ENCODE assay signal across 31 cellular contexts in the genomic region with DNA sequence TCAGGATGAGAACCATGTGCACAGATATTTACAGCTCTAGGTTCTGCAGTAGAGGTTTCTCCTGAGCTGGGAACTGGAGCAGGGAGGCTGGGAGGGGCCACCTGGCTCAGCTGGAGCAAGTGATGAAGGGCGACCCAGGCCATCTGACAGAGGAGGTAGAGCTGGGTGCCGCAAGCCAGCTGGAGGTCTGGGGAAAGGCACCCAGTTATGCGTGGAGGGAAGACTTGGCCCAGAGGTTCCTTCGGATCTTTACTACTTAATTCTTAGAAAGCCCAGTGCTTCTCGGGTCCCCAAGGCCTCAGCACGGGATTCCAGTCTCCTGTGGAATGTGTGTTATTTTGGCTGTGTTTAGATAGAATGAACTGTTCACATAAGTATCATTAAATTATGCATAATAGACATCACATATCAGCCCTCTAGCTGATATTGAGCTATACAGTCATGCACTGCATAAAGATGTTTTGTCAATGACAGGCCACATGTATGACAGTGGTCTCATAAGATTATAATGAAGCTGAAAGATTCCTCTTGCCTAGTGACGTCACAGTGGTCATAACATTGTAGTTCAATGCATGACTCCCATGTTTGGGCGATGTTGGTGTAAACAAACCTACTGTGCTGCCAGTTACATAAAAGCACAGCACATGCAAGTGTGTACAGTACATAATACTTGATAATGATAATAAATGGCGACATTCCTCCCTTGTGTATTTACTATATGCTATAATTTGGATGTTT.
"Had no signal": no experiment of that assay in that cellular context is flagged by ENCODE, and none has a peak within 500 bp of the region (broad histone marks: within the 10 kb centered on the region; RNA-seq: fewer than 3 reads in every experiment).

No MANE protein-coding gene starts in this region.

- H3K9me3 Mint-ChIP-seq: activated CD8-positive, alpha-beta T cell treated with anti-CD3 and anti-CD28 coated beads for 36 hours; activated naive CD4-positive, alpha-beta T cell treated with anti-CD3 and anti-CD28 coated beads, Interleukin-2, amount 10 ng/mL, durations not matched to agents 7 days and 5 days; effector memory CD8-positive, alpha-beta T cell; natural killer cell treated with Interleukin-12 subunit alpha and Interleukin-12 subunit beta and Interleukin-15 and Interleukin-18, amount 100 ng/mL, for 72 hours; stimulated activated naive CD8-positive, alpha-beta T cell treated with anti-CD3 and anti-CD28 coated beads, Interleukin-15, Interleukin-2, amounts not matched to agents 100 ng/mL and 50 ng/mL, for 24 hours had no signal

- H3K27me3 ChIP-seq: brain microvascular endothelial cell, heart left ventricle, ovary, uterus had no signal

- H3K27ac Mint-ChIP-seq: activated CD8-positive, alpha-beta memory T cell treated with anti-CD3 and anti-CD28 coated beads, Interleukin-2, amount 10 ng/mL, durations not matched to agents 7 days and 5 days; activated CD8-positive, alpha-beta T cell treated with anti-CD3 and anti-CD28 coated beads for 36 hours; activated naive CD4-positive, alpha-beta T cell treated with anti-CD3 and anti-CD28 coated beads, Interleukin-2, amount 10 ng/mL, durations not matched to agents 7 days and 5 days; effector memory CD8-positive, alpha-beta T cell; natural killer cell treated with Interleukin-12 subunit alpha and Interleukin-12 subunit beta and Interleukin-15 and Interleukin-18, amount 100 ng/mL, for 72 hours; progenitor cell of endocrine pancreas; stimulated activated naive CD8-positive, alpha-beta T cell treated with anti-CD3 and anti-CD28 coated beads, Interleukin-15, Interleukin-2, amounts not matched to agents 100 ng/mL and 50 ng/mL, for 24 hours; WTC11 had no signal

- H3K4me1 ChIP-seq: uterus had no signal

- H3K27ac ChIP-seq: brain microvascular endothelial cell, heart left ventricle, lower lobe of right lung, ovary, skin epidermis, thoracic aorta, uterus had no signal

- H3K4me3 ChIP-seq: heart left ventricle, lower lobe of right lung, mucosa of descending colon, ovary, skin epidermis, thoracic aorta, uterus had no signal

- H3K9me3 ChIP-seq: heart left ventricle, lower lobe of right lung, mucosa of descending colon, ovary, thoracic aorta, uterus had no signal

- DNase-seq: activated CD4-positive, alpha-beta T cell treated with anti-CD3 and anti-CD28 coated beads, Interleukin-2, amount 50 U/mL, for 1 hour; activated CD8-positive, alpha-beta memory T cell treated with anti-CD3 and anti-CD28 coated beads, Interleukin-2, amount 10 ng/mL, durations not matched to agents 7 days and 5 days; activated CD8-positive, alpha-beta T cell treated with anti-CD3 and anti-CD28 coated beads for 36 hours; activated gamma-delta T cell; activated naive CD4-positive, alpha-beta T cell treated with anti-CD3 and anti-CD28 coated beads, Interleukin-2, amount 10 ng/mL, durations not matched to agents 7 days and 5 days; activated T-cell treated with anti-CD3 and anti-CD28 coated beads for 4 hours; amniotic stem cell; brain microvascular endothelial cell; cortex of kidney; effector memory CD8-positive, alpha-beta T cell; foreskin fibroblast; heart left ventricle; hypothalamus; kidney glomerular epithelial cell; lower lobe of right lung; mesenchymal stem cell; mucosa of descending colon; stimulated activated CD4-positive, alpha-beta T cell treated with anti-CD3 and anti-CD28 coated beads, Interleukin-12 subunit alpha, Interleukin-12 subunit beta, amount 100 ng/mL, for 4 hours; stimulated activated CD4-positive, alpha-beta T cell treated with anti-CD3 and anti-CD28 coated beads, Interleukin-4, amount 100 ng/mL, for 1 hour; T-helper 2 cell; trophoblast cell had no signal

- H3K4me3 Mint-ChIP-seq: activated CD8-positive, alpha-beta memory T cell treated with anti-CD3 and anti-CD28 coated beads, Interleukin-2, amount 10 ng/mL, durations not matched to agents 7 days and 5 days; activated CD8-positive, alpha-beta T cell treated with anti-CD3 and anti-CD28 coated beads for 36 hours; activated naive CD4-positive, alpha-beta T cell treated with anti-CD3 and anti-CD28 coated beads, Interleukin-2, amount 10 ng/mL, durations not matched to agents 7 days and 5 days; effector memory CD8-positive, alpha-beta T cell; natural killer cell treated with Interleukin-12 subunit alpha and Interleukin-12 subunit beta and Interleukin-15 and Interleukin-18, amount 100 ng/mL, for 72 hours; stimulated activated naive CD8-positive, alpha-beta T cell treated with anti-CD3 and anti-CD28 coated beads, Interleukin-15, Interleukin-2, amounts not matched to agents 100 ng/mL and 50 ng/mL, for 24 hours; WTC11 had no signal

- H3K36me3 Mint-ChIP-seq: activated CD8-positive, alpha-beta memory T cell treated with anti-CD3 and anti-CD28 coated beads, Interleukin-2, amount 10 ng/mL, durations not matched to agents 7 days and 5 days; activated naive CD4-positive, alpha-beta T cell treated with anti-CD3 and anti-CD28 coated beads, Interleukin-2, amount 10 ng/mL, durations not matched to agents 7 days and 5 days; natural killer cell treated with Interleukin-12 subunit alpha and Interleukin-12 subunit beta and Interleukin-15 and Interleukin-18, amount 100 ng/mL, for 72 hours; WTC11 had no signal

- ATAC-seq: activated CD8-positive, alpha-beta memory T cell treated with anti-CD3 and anti-CD28 coated beads, Interleukin-2, amount 10 ng/mL, durations not matched to agents 7 days and 5 days; activated CD8-positive, alpha-beta T cell treated with anti-CD3 and anti-CD28 coated beads for 36 hours; effector memory CD8-positive, alpha-beta T cell; heart left ventricle; left lobe of liver; lower lobe of right lung; mucosa of descending colon; natural killer cell treated with Interleukin-12 subunit alpha and Interleukin-12 subunit beta and Interleukin-15 and Interleukin-18, amount 100 ng/mL, for 72 hours; sciatic nerve had no signal

- H3K36me3 ChIP-seq: brain microvascular endothelial cell, heart left ventricle, lower lobe of right lung, ovary, thoracic aorta, uterus had no signal

- H3K4me1 Mint-ChIP-seq: activated CD8-positive, alpha-beta memory T cell treated with anti-CD3 and anti-CD28 coated beads, Interleukin-2, amount 10 ng/mL, durations not matched to agents 7 days and 5 days; activated naive CD4-positive, alpha-beta T cell treated with anti-CD3 and anti-CD28 coated beads, Interleukin-2, amount 10 ng/mL, durations not matched to agents 7 days and 5 days had no signal

- H3K27me3 Mint-ChIP-seq: activated CD8-positive, alpha-beta T cell treated with anti-CD3 and anti-CD28 coated beads for 36 hours; stimulated activated naive CD8-positive, alpha-beta T cell treated with anti-CD3 and anti-CD28 coated beads, Interleukin-15, Interleukin-2, amounts not matched to agents 100 ng/mL and 50 ng/mL, for 24 hours had no signal
